In genomic region chr14:90235179-90235976, GRCh38 we compare ENCODE assay signal across 8 cellular contexts. TPM values are rescaled to one million over a fixed set of nuclear protein-coding genes. Genes with fewer than 3 reads are reported as not detected.
A peak's percentile ranks its signal among the peaks of the same experiment; 100 is the strongest.
DNase-seq lines count a peak whose midpoint lies in the region; ATAC-seq and TF ChIP-seq lines count a peak whose summit lies in the region.

No MANE protein-coding gene starts in this region.

- H3K27me3 ChIP-seq in GM06990 (replicated peaks; ENCODE audit: control insufficient read depth, insufficient read depth, low read length): no peaks in the 10 kb centered on the region

- peak; percentile 55 for DNase-seq in GM06990 (ENCODE audit: extremely low read depth, insufficient read length)
- DNase-seq in NCI-H2227 treated with DMSO at 0.1 percent for 48 hours (lab: John Stamatoyannopoulos, UW): peak; percentile 48
- DNase-seq in activated CD4-positive, CD25-positive, alpha-beta regulatory T cell (lab: John Stamatoyannopoulos, UW): peak in 3 of 4 experiments; percentile 23 to 47 (median 42)
- DNase-seq in central memory CD8-positive, alpha-beta T cell (ENCODE audit: low spot score in 2 of 2): peak; percentile 40 to 48
- peak; percentile 72 for DNase-seq in left lobe of liver (ENCODE audit: low spot score)
- peak; percentile 29 to 44 (median 38) for DNase-seq in stimulated activated CD4-positive, alpha-beta T cell treated with anti-CD3 and anti-CD28 coated beads, TNF-alpha, amount 100 ng/mL, for 4 hours (ENCODE audit: low read depth in 3 of 3)

- peak; percentile 65 for ATAC-seq in HG02981 (IDR thresholded peaks at IDR 0.05; ENCODE audit: unreplicated experiment)
- ATAC-seq in central memory CD8-positive, alpha-beta T cell (replicated peaks; ENCODE audit: extremely low read depth, poor library complexity, severe bottlenecking): peak; percentile 36
- ATAC-seq in left lobe of liver: peak; percentile 100
- ATAC-seq in HG02840 (IDR thresholded peaks at IDR 0.05; ENCODE audit: low FRiP score, unreplicated experiment): no peak

- H3K27me3 Mint-ChIP-seq in central memory CD8-positive, alpha-beta T cell: peaks cover 49% of the 10 kb centered on the region

- H3K4me1 Mint-ChIP-seq in central memory CD8-positive, alpha-beta T cell: peaks cover 14% of the 10 kb centered on the region

- no peak overlapping the region for H3K4me3 Mint-ChIP-seq in central memory CD8-positive, alpha-beta T cell

- no peak overlapping the region for H3K27ac Mint-ChIP-seq in central memory CD8-positive, alpha-beta T cell (ENCODE audit: low read depth)

- H3K36me3 Mint-ChIP-seq in central memory CD8-positive, alpha-beta T cell (ENCODE audit: insufficient read depth): peaks cover 1% of the 10 kb centered on the region

- TF ChIP-seq CTCF in GM06990 (IDR thresholded peaks at IDR 0.05; ENCODE audit: insufficient read depth, low read length, poor library complexity, severe bottlenecking): peak; percentile 87

- H3K4me3 ChIP-seq in GM06990 (replicated peaks; ENCODE audit: low read depth, low read length): no peak overlapping the region

- H3K36me3 ChIP-seq in GM06990 (ENCODE audit: control insufficient read depth, insufficient read depth, low read length): no peaks in the 10 kb centered on the region

- H3K9me3 Mint-ChIP-seq in central memory CD8-positive, alpha-beta T cell: peaks cover 33% of the 10 kb centered on the region

RNA-seq across cellular contexts. Expression of gene PSMC1, which starts 21.0 kb away (rescaled TPM):
- total RNA-seq in left lobe of liver: 39.9 TPM
